ENCODE assay signal across 8 cellular contexts in genomic region chr5:25119654-25120053, GRCh38.
DNase-seq lines count a peak whose midpoint lies in the region; TF ChIP-seq lines count a peak whose summit lies in the region.

No MANE protein-coding gene starts in this region.

- DNase-seq in DMS 273 (lab: John Stamatoyannopoulos, UW; ENCODE audit: unreplicated experiment) (peak; percentile 64), DMS 273 treated with DMSO at 0.1 percent for 48 hours (lab: John Stamatoyannopoulos, UW) (no peak), NCI-H2171 (lab: John Stamatoyannopoulos, UW) (peak; percentile 31), astrocyte of the cerebellum (ENCODE audit: low read depth) (no peak), progenitor cell of endocrine pancreas (ENCODE audit: low spot score, unreplicated experiment) (no peak), immature natural killer cell (no peak)
- DNase-seq in activated CD4-positive, alpha-beta memory T cell treated with anti-CD3 and anti-CD28 coated beads, Interleukin-2, amount 10 ng/mL, durations not matched to agents 7 days and 5 days = no peak
- DNase-seq in activated effector memory CD4-positive, alpha-beta T cell treated with Interleukin-2 at 50 U/mL for 16 hours = no peak

- H3K27me3 Mint-ChIP-seq in progenitor cell of endocrine pancreas (no peaks in the 10 kb centered on the region), immature natural killer cell (ENCODE audit: low read depth in 3 of 3) (peaks cover 0 to 3% (median 0%) of the 10 kb centered on the region in 3 donors)
- H3K27me3 Mint-ChIP-seq in activated CD4-positive, alpha-beta memory T cell treated with anti-CD3 and anti-CD28 coated beads, Interleukin-2, amount 10 ng/mL, durations not matched to agents 7 days and 5 days = no peaks in the 10 kb centered on the region

- no peaks in the 10 kb centered on the region for H3K9me3 Mint-ChIP-seq in progenitor cell of endocrine pancreas (ENCODE audit: low read depth)
- H3K9me3 Mint-ChIP-seq in immature natural killer cell = peaks cover 5 to 33% (median 20%) of the 10 kb centered on the region in 6 donors
- H3K9me3 Mint-ChIP-seq in activated CD4-positive, alpha-beta memory T cell treated with anti-CD3 and anti-CD28 coated beads, Interleukin-2, amount 10 ng/mL, durations not matched to agents 7 days and 5 days = no peaks in the 10 kb centered on the region

- H3K4me3 Mint-ChIP-seq in progenitor cell of endocrine pancreas (ENCODE audit: low read depth) = no peak overlapping the region
- H3K4me3 Mint-ChIP-seq in immature natural killer cell = no peak overlapping the region
- no peak overlapping the region for H3K4me3 Mint-ChIP-seq in activated CD4-positive, alpha-beta memory T cell treated with anti-CD3 and anti-CD28 coated beads, Interleukin-2, amount 10 ng/mL, durations not matched to agents 7 days and 5 days

- no peaks in the 10 kb centered on the region for H3K4me1 Mint-ChIP-seq in progenitor cell of endocrine pancreas (ENCODE audit: low read depth)
- no peaks in the 10 kb centered on the region for H3K4me1 Mint-ChIP-seq in immature natural killer cell
- no peaks in the 10 kb centered on the region for H3K4me1 Mint-ChIP-seq in activated CD4-positive, alpha-beta memory T cell treated with anti-CD3 and anti-CD28 coated beads, Interleukin-2, amount 10 ng/mL, durations not matched to agents 7 days and 5 days

- POLR2A ChIA-PET in activated CD4-positive, alpha-beta memory T cell treated with anti-CD3 and anti-CD28 coated beads, Interleukin-2, amount 10 ng/mL, durations not matched to agents 7 days and 5 days (lab: Charles Lee) = no interaction called here

- CTCF ChIA-PET in activated CD4-positive, alpha-beta memory T cell treated with anti-CD3 and anti-CD28 coated beads, Interleukin-2, amount 10 ng/mL, durations not matched to agents 7 days and 5 days (lab: Charles Lee) = no interaction called here

- H3K27ac Mint-ChIP-seq in progenitor cell of endocrine pancreas = no peak overlapping the region
- no peak overlapping the region for H3K27ac Mint-ChIP-seq in immature natural killer cell
- H3K27ac Mint-ChIP-seq in activated CD4-positive, alpha-beta memory T cell treated with anti-CD3 and anti-CD28 coated beads, Interleukin-2, amount 10 ng/mL, durations not matched to agents 7 days and 5 days = no peak overlapping the region

- in situ Hi-C loops in astrocyte of the cerebellum (cut with HindIII; ENCODE audit: low sequenced_read_pairs) = no loop called here

- H3K36me3 Mint-ChIP-seq in progenitor cell of endocrine pancreas (ENCODE audit: insufficient read depth) = no peaks in the 10 kb centered on the region
- H3K36me3 Mint-ChIP-seq in immature natural killer cell = no peaks in the 10 kb centered on the region
- no peaks in the 10 kb centered on the region for H3K36me3 Mint-ChIP-seq in activated CD4-positive, alpha-beta memory T cell treated with anti-CD3 and anti-CD28 coated beads, Interleukin-2, amount 10 ng/mL, durations not matched to agents 7 days and 5 days (ENCODE audit: low read depth)

- peak; percentile 18 for TF ChIP-seq CTCF in astrocyte of the cerebellum (IDR thresholded peaks at IDR 0.05; ENCODE audit: low read depth, low read length, missing control alignments)
- TF ChIP-seq CTCF in progenitor cell of endocrine pancreas (IDR thresholded peaks at IDR 0.05; ENCODE audit: unreplicated experiment) = peak; percentile 49

- H3K4me3 ChIP-seq in astrocyte of the cerebellum (ENCODE audit: low read depth, low read length) = no peak overlapping the region

Comparison
In these comparisons a context has a peak if more than half of its experiments do, and no peak if none do; other contexts are left out.
1. DNase-seq: peak in DMS 273 (single experiment) and NCI-H2171 (single experiment); none in DMS 273 treated with DMSO at 0.1 percent for 48 hours (single experiment), astrocyte of the cerebellum (single experiment), progenitor cell of endocrine pancreas (single experiment), immature natural killer cell (0 of 3), activated CD4-positive, alpha-beta memory T cell treated with anti-CD3 and anti-CD28 coated beads, Interleukin-2, amount 10 ng/mL, durations not matched to agents 7 days and 5 days (single experiment) and activated effector memory CD4-positive, alpha-beta T cell treated with Interleukin-2 at 50 U/mL for 16 hours (single experiment).